3 cellular contexts compared by ENCODE assay signal in genomic region chr1:45268310-45268709, GRCh38. TPM values are rescaled to one million over a fixed set of nuclear protein-coding genes. Genes with fewer than 3 reads are reported as not detected.
"Had no signal": no experiment of that assay in that cellular context is flagged by ENCODE, and none has a peak within 500 bp of the region (broad histone marks: within the 10 kb centered on the region; RNA-seq: fewer than 3 reads in every experiment).

No MANE protein-coding gene starts in this region.

RNA-seq across cellular contexts. Expression of gene HPDL, which starts 58.4 kb away (rescaled TPM):
- total RNA-seq: ascending aorta, cardiac septum had no signal
- polyA plus RNA-seq: aorta had no signal
